Comparison of ENCODE assay signal across 1 cellular context in the genomic region with DNA sequence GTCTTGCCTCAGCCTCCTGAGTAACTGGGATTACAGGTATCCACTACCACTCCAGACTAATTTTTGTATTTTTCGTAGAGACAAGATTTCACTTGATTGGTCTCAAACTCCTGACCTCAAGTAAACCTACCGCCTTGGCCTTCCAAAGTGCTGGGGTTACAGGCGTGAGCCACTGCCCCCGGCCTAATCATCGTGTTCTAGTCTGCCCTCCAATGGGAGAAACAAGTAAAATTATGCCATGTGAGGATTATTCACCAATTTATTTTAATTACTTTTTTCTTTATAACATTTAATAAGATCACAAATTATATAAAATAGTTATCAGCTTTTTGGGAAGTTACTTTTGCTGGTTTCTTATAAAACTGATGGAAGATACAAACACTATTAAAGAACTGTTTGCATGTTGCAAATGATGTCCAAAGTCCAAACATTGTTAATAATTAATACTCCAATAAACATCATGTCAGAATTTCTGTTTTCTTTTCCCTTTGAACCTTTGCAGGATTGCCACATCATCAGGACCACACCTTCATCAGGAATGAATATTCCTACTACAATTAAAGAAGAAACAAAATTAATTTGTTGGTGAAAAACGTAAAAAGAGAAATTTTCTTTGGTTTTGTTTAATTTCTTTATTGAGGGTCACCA.
TF ChIP-seq lines count a peak whose summit lies in the region.

No MANE protein-coding gene starts in this region.

TF ChIP-seq in HepG2, 621 proteins besides CTCF, POLR2A, EP300 and RAD21 (continued from another document and continues in another):
- TF ChIP-seq, protein P1, sequence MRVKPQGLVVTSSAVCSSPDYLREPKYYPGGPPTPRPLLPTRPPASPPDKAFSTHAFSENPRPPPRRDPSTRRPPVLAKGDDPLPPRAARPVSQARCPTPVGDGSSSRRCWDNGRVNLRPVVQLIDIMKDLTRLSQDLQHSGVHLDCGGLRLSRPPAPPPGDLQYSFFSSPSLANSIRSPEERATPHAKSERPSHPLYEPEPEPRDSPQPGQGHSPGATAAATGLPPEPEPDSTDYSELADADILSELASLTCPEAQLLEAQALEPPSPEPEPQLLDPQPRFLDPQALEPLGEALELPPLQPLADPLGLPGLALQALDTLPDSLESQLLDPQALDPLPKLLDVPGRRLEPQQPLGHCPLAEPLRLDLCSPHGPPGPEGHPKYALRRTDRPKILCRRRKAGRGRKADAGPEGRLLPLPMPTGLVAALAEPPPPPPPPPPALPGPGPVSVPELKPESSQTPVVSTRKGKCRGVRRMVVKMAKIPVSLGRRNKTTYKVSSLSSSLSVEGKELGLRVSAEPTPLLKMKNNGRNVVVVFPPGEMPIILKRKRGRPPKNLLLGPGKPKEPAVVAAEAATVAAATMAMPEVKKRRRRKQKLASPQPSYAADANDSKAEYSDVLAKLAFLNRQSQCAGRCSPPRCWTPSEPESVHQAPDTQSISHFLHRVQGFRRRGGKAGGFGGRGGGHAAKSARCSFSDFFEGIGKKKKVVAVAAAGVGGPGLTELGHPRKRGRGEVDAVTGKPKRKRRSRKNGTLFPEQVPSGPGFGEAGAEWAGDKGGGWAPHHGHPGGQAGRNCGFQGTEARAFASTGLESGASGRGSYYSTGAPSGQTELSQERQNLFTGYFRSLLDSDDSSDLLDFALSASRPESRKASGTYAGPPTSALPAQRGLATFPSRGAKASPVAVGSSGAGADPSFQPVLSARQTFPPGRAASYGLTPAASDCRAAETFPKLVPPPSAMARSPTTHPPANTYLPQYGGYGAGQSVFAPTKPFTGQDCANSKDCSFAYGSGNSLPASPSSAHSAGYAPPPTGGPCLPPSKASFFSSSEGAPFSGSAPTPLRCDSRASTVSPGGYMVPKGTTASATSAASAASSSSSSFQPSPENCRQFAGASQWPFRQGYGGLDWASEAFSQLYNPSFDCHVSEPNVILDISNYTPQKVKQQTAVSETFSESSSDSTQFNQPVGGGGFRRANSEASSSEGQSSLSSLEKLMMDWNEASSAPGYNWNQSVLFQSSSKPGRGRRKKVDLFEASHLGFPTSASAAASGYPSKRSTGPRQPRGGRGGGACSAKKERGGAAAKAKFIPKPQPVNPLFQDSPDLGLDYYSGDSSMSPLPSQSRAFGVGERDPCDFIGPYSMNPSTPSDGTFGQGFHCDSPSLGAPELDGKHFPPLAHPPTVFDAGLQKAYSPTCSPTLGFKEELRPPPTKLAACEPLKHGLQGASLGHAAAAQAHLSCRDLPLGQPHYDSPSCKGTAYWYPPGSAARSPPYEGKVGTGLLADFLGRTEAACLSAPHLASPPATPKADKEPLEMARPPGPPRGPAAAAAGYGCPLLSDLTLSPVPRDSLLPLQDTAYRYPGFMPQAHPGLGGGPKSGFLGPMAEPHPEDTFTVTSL (CRISPR knock-in tag; IDR thresholded peaks at IDR 0.05; ENCODE audit: borderline replicate concordance), result peak; percentile 30; the same call in 1 of the 2 replicates
- no peak for TF ChIP-seq IKZF4 (CRISPR knock-in tag; IDR thresholded peaks at IDR 0.05; ENCODE audit: borderline replicate concordance, low read depth, not compliant biosample characterization)
- no peak for TF ChIP-seq ZNF552 (CRISPR knock-in tag; IDR thresholded peaks at IDR 0.05; ENCODE audit: borderline replicate concordance)
- peak; percentile 76; the same call in 1 of the 2 replicates for TF ChIP-seq FOXJ3 (CRISPR knock-in tag; IDR thresholded peaks at IDR 0.05; ENCODE audit: borderline replicate concordance)
- TF ChIP-seq ZNF34 (CRISPR knock-in tag; IDR thresholded peaks at IDR 0.05; ENCODE audit: borderline replicate concordance), result no peak
- TF ChIP-seq SCMH1 (CRISPR knock-in tag; IDR thresholded peaks at IDR 0.05; ENCODE audit: borderline replicate concordance), result no peak
- TF ChIP-seq, protein P2, sequence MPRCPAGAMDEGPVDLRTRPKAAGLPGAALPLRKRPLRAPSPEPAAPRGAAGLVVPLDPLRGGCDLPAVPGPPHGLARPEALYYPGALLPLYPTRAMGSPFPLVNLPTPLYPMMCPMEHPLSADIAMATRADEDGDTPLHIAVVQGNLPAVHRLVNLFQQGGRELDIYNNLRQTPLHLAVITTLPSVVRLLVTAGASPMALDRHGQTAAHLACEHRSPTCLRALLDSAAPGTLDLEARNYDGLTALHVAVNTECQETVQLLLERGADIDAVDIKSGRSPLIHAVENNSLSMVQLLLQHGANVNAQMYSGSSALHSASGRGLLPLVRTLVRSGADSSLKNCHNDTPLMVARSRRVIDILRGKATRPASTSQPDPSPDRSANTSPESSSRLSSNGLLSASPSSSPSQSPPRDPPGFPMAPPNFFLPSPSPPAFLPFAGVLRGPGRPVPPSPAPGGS (CRISPR knock-in tag; IDR thresholded peaks at IDR 0.05), result no peak
- no peak for TF ChIP-seq GTF3A (CRISPR knock-in tag; conservative IDR thresholded peaks at IDR 0.05)
- TF ChIP-seq, protein P3, sequence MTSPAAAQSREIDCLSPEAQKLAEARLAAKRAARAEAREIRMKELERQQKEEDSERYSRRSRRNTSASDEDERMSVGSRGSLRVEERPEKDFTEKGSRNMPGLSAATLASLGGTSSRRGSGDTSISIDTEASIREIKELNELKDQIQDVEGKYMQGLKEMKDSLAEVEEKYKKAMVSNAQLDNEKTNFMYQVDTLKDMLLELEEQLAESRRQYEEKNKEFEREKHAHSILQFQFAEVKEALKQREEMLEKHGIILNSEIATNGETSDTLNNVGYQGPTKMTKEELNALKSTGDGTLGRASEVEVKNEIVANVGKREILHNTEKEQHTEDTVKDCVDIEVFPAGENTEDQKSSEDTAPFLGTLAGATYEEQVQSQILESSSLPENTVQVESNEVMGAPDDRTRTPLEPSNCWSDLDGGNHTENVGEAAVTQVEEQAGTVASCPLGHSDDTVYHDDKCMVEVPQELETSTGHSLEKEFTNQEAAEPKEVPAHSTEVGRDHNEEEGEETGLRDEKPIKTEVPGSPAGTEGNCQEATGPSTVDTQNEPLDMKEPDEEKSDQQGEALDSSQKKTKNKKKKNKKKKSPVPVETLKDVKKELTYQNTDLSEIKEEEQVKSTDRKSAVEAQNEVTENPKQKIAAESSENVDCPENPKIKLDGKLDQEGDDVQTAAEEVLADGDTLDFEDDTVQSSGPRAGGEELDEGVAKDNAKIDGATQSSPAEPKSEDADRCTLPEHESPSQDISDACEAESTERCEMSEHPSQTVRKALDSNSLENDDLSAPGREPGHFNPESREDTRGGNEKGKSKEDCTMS (CRISPR knock-in tag; conservative IDR thresholded peaks at IDR 0.05), result no peak
- 0 out of 2 replicates have a peak, but pooled peaks have one; percentile 23 for TF ChIP-seq CBX5 (CRISPR knock-in tag; IDR thresholded peaks at IDR 0.05; ENCODE audit: borderline replicate concordance)
- TF ChIP-seq, protein P4, sequence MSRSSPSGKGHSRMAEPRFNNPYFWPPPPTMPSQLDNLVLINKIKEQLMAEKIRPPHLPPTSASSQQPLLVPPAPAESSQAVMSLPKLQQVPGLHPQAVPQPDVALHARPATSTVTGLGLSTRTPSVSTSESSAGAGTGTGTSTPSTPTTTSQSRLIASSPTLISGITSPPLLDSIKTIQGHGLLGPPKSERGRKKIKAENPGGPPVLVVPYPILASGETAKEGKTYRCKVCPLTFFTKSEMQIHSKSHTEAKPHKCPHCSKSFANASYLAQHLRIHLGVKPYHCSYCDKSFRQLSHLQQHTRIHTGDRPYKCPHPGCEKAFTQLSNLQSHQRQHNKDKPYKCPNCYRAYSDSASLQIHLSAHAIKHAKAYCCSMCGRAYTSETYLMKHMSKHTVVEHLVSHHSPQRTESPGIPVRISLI (CRISPR knock-in tag; IDR thresholded peaks at IDR 0.05; ENCODE audit: borderline replicate concordance), result no peak
- no peak for TF ChIP-seq POLR2AphosphoS5 (IDR thresholded peaks at IDR 0.05; ENCODE audit: low read depth, low read length)
- TF ChIP-seq SP5 (CRISPR knock-in tag; IDR thresholded peaks at IDR 0.05; ENCODE audit: borderline replicate concordance, low read depth), result no peak
- TF ChIP-seq SP1 (IDR thresholded peaks at IDR 0.05), result no peak
- TF ChIP-seq SP1 (CRISPR knock-in tag; IDR thresholded peaks at IDR 0.05), result no peak
- TF ChIP-seq TRIM24 (CRISPR knock-in tag; IDR thresholded peaks at IDR 0.05), result 0 out of 2 replicates have a peak, but pooled peaks have one; percentile 27
- no peak for TF ChIP-seq CREB1 (IDR thresholded peaks at IDR 0.05)
- peak; percentile 48; the same call in 1 of the 2 replicates for TF ChIP-seq CREB1 (CRISPR knock-in tag; IDR thresholded peaks at IDR 0.05)
- TF ChIP-seq ZBTB21 (CRISPR knock-in tag; IDR thresholded peaks at IDR 0.05), result no peak
- TF ChIP-seq FOXK1 (CRISPR knock-in tag; IDR thresholded peaks at IDR 0.05; ENCODE audit: borderline replicate concordance, low read depth), result peak; percentile 53; the same call in 1 of the 2 replicates
- no peak for TF ChIP-seq ZFP91 (CRISPR knock-in tag; IDR thresholded peaks at IDR 0.05; ENCODE audit: borderline replicate concordance)
- TF ChIP-seq GTF2F1 (IDR thresholded peaks at IDR 0.05; ENCODE audit: low read length), result no peak
- peak; percentile 83 for TF ChIP-seq KDM6A (CRISPR knock-in tag; IDR thresholded peaks at IDR 0.05; ENCODE audit: low read depth)
- TF ChIP-seq, protein P5, sequence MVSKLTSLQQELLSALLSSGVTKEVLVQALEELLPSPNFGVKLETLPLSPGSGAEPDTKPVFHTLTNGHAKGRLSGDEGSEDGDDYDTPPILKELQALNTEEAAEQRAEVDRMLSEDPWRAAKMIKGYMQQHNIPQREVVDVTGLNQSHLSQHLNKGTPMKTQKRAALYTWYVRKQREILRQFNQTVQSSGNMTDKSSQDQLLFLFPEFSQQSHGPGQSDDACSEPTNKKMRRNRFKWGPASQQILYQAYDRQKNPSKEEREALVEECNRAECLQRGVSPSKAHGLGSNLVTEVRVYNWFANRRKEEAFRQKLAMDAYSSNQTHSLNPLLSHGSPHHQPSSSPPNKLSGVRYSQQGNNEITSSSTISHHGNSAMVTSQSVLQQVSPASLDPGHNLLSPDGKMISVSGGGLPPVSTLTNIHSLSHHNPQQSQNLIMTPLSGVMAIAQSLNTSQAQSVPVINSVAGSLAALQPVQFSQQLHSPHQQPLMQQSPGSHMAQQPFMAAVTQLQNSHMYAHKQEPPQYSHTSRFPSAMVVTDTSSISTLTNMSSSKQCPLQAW (CRISPR knock-in tag; IDR thresholded peaks at IDR 0.05), result 0 out of 2 replicates have a peak, but pooled peaks have one; percentile 22
- TF ChIP-seq ZNF335 (CRISPR knock-in tag; IDR thresholded peaks at IDR 0.05), result no peak
- TF ChIP-seq ZNF280D (CRISPR knock-in tag; IDR thresholded peaks at IDR 0.05), result no peak
- no peak for TF ChIP-seq SPEN (CRISPR knock-in tag; IDR thresholded peaks at IDR 0.05; ENCODE audit: low read depth)
- no peak for TF ChIP-seq DMAP1 (CRISPR knock-in tag; IDR thresholded peaks at IDR 0.05)
- TF ChIP-seq DNMT3B (CRISPR knock-in tag; conservative IDR thresholded peaks at IDR 0.05), result no peak
- TF ChIP-seq SP140L (CRISPR knock-in tag; IDR thresholded peaks at IDR 0.05; ENCODE audit: borderline replicate concordance), result no peak
- TF ChIP-seq ZNF441 (CRISPR knock-in tag; IDR thresholded peaks at IDR 0.05; ENCODE audit: borderline replicate concordance), result no peak
- TF ChIP-seq ZNF343 (CRISPR knock-in tag; IDR thresholded peaks at IDR 0.05), result no peak
- no peak for TF ChIP-seq ZNF282 (IDR thresholded peaks at IDR 0.05; ENCODE audit: partially characterized antibody)
- TF ChIP-seq ZSCAN21 (CRISPR knock-in tag; IDR thresholded peaks at IDR 0.05; ENCODE audit: borderline replicate concordance), result no peak
- TF ChIP-seq PHF21A (CRISPR knock-in tag; IDR thresholded peaks at IDR 0.05), result no peak
